In genomic region chr1:113389953-113390834, GRCh38 we compare ENCODE assay signal across 8 cellular contexts. TPM values are rescaled to one million over a fixed set of nuclear protein-coding genes. Genes with fewer than 3 reads are reported as not detected.
DNase-seq lines count a peak whose midpoint lies in the region; ATAC-seq and TF ChIP-seq lines count a peak whose summit lies in the region.

MAGI3 (plus strand) TSS chr1:113390515; CDS start chr1:113391034, 519 bp downstream.

- peak; percentile 96 for DNase-seq in DMS 273 treated with DMSO at 0.1 percent for 48 hours (lab: John Stamatoyannopoulos, UW)
- peak; percentile 98 for DNase-seq in activated T-cell treated with anti-CD3 and anti-CD28 coated beads, Interleukin-2, amount 50 U/mL, for 48 hours
- peak; percentile 76 for DNase-seq in stimulated activated CD8-positive, alpha-beta memory T cell treated with anti-CD3 and anti-CD28 coated beads, Interleukin-7, amount 100 ng/mL, for 1 hour (ENCODE audit: low read depth in 2 of 2)

- peak; percentile 32; the same call in 1 of the 2 replicates for TF ChIP-seq EP300 in Ishikawa (IDR thresholded peaks at IDR 0.05; ENCODE audit: borderline replicate concordance)

- no peak for TF ChIP-seq RAD21 in Ishikawa (IDR thresholded peaks at IDR 0.05; ENCODE audit: low read depth)

- no peaks in the 10 kb centered on the region for H3K36me3 ChIP-seq in muscle layer of colon (ENCODE audit: insufficient read depth, low read length)

- H3K4me1 ChIP-seq in muscle layer of colon (ENCODE audit: insufficient read depth, low read length) = peaks cover 26% of the 10 kb centered on the region

- no peaks in the 10 kb centered on the region for H3K27me3 ChIP-seq in muscle layer of colon (ENCODE audit: control insufficient read depth in 1 of 2, insufficient read depth in 2 of 2, low read length in 2 of 2)

- H3K9me3 ChIP-seq in muscle layer of colon (ENCODE audit: low read length) = no peaks in the 10 kb centered on the region

- ATAC-seq in GM21619 (IDR thresholded peaks at IDR 0.05; ENCODE audit: unreplicated experiment) (peak; percentile 99), esophagus mucosa (peak; percentile 98)

- peak within 1 kb of the TSS; percentile 92 for H3K27ac ChIP-seq in muscle layer of colon (ENCODE audit: low read depth, low read length)

- H3K4me3 ChIP-seq in muscle layer of colon (ENCODE audit: low read depth in 1 of 2, low read length in 2 of 2) = peak within 1 kb of the TSS; percentile 63 to 68

- H3K9ac ChIP-seq in muscle layer of colon (ENCODE audit: low read length) = peak within 1 kb of the TSS; percentile 69

TF ChIP-seq in Ishikawa, 13 proteins besides CTCF, POLR2A, EP300 and RAD21:
- peak; percentile 48 for TF ChIP-seq MAX (IDR thresholded peaks at IDR 0.05)
- TF ChIP-seq NFIC (IDR thresholded peaks at IDR 0.05) = peak; percentile 39; the same call in 1 of the 2 replicates
- no peak; the same call in 1 of the 2 replicates for TF ChIP-seq USF1 (IDR thresholded peaks at IDR 0.05)
- no peak for TF ChIP-seq TCF12 (IDR thresholded peaks at IDR 0.05; ENCODE audit: low read depth)
- 0 out of 2 replicates have a peak, but pooled peaks have one; percentile 51 for TF ChIP-seq CREB1 (IDR thresholded peaks at IDR 0.05; ENCODE audit: low read depth)
- no peak for TF ChIP-seq CEBPB (IDR thresholded peaks at IDR 0.05)
- TF ChIP-seq ZBTB7A (IDR thresholded peaks at IDR 0.05; ENCODE audit: low read depth) = 0 out of 2 replicates have a peak, but pooled peaks have one; percentile 29
- 0 out of 2 replicates have a peak, but pooled peaks have one; percentile 23 for TF ChIP-seq EGR1 (IDR thresholded peaks at IDR 0.05)
- peak; percentile 72 for TF ChIP-seq TAF1 (IDR thresholded peaks at IDR 0.05; ENCODE audit: low read depth)

TF ChIP-seq in PFSK-1, 5 proteins besides CTCF, POLR2A, EP300 and RAD21:
- no peak for TF ChIP-seq REST (IDR thresholded peaks at IDR 0.05; ENCODE audit: insufficient read depth in 1 of 2, low read depth in 2 of 2, low read length in 2 of 2)
- peak; percentile 68; the same call in 1 of the 2 replicates for TF ChIP-seq SIN3A (IDR thresholded peaks at IDR 0.05; ENCODE audit: borderline replicate concordance, insufficient read depth, low read length)
- 0 out of 2 replicates have a peak, but pooled peaks have one; percentile 47 for TF ChIP-seq TAF1 (IDR thresholded peaks at IDR 0.05; ENCODE audit: borderline replicate concordance, insufficient read depth, low read length)
- peak; percentile 37; the same call in 1 of the 2 replicates for TF ChIP-seq POLR2AphosphoS5 (IDR thresholded peaks at IDR 0.05; ENCODE audit: low read depth, low read length)
- peak; percentile 67 for TF ChIP-seq FOXP2 (optimal IDR thresholded peaks at IDR 0.05; ENCODE audit: borderline replicate concordance, extremely low read depth, extremely low read length, insufficient read depth)

RNA-seq across cellular contexts. Expression of gene MAGI3, which starts in this region (rescaled TPM):
- 0.58 TPM for polyA plus RNA-seq in PFSK-1 (2012; ENCODE audit: insufficient read length, low read depth)
- 16.5 TPM for total RNA-seq in esophagus mucosa

Comparison
In these comparisons a context has a peak if more than half of its experiments do, and no peak if none do; other contexts are left out.
1. Peak in every context shown above with its lines: DNase-seq, ATAC-seq, H3K4me3 ChIP-seq and H3K27ac ChIP-seq.